ENCODE assay signal across 8 cellular contexts in the genomic region with DNA sequence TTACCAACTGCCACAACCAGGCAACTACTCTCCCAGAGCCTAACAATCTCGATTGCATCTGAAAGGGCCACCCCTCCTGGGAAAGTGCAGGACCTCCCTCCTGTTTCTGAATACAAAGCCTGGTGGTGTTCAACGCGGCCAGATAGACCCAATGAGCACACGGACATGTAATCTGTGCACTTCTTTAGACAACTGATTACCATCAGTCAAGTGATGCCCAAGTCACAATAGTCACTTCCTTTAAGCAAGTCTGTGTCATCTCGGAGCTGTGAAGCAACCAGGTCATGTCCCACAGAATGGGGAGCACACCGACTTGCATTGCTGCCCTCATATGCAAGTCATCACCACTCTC. TPM values are rescaled to one million over a fixed set of nuclear protein-coding genes. Genes with fewer than 3 reads are reported as not detected.
DNase-seq lines count a peak whose midpoint lies in the region; ATAC-seq, FAIRE-seq and TF ChIP-seq lines count a peak whose summit lies in the region.

No MANE protein-coding gene starts in this region.

- H3K4me3 ChIP-seq in AG10803 (ENCODE audit: low read length) (peak overlapping the region; percentile 78), neutrophil (ENCODE audit: low read depth in 1 of 2, low read length in 1 of 2) (peak overlapping the region; percentile 74 to 78)

- no peaks in the 10 kb centered on the region for H3K36me3 ChIP-seq in neutrophil

- H3K4me1 ChIP-seq in neutrophil (ENCODE audit: control insufficient read depth in 1 of 2, insufficient read depth in 1 of 2, low read depth in 1 of 2, low read length in 1 of 2): peaks cover 26 to 27% of the 10 kb centered on the region in 2 experiments

- H3K9me3 ChIP-seq in neutrophil: no peaks in the 10 kb centered on the region

- peak; percentile 95 for FAIRE-seq in GM12891 (lab: Jason Lieb, UNC)

- H3K27ac ChIP-seq in neutrophil: peak overlapping the region; percentile 99

- in situ Hi-C loops in GM13976 (cut with MboI; ENCODE audit: low sequenced_read_pairs, unreplicated experiment): no loop called here

- peak; percentile 27 for ATAC-seq in HG02798 (IDR thresholded peaks at IDR 0.05; ENCODE audit: poor library complexity, unreplicated experiment)

- TF ChIP-seq CTCF in AG10803 (conservative IDR thresholded peaks at IDR 0.05; ENCODE audit: low read length) (no peak), neutrophil (IDR thresholded peaks at IDR 0.05) (peak; percentile 33), GM13976 (IDR thresholded peaks at IDR 0.05; ENCODE audit: borderline replicate concordance, control extremely low read depth, extremely low read depth, insufficient read depth, missing control alignments) (no peak)

- H3K27me3 ChIP-seq in neutrophil: no peaks in the 10 kb centered on the region

- DNase-seq in AG10803 (ENCODE audit: low read depth) (peak; percentile 40), GM12891 (ENCODE audit: insufficient read length, low spot score) (no peak), NCI-H146 (lab: John Stamatoyannopoulos, UW) (peak; percentile 66), activated T-helper 1 cell treated with Interleukin-2 at 50 U/mL for 16 hours (ENCODE audit: low read depth) (peak; percentile 31), globus pallidus (ENCODE audit: low spot score) (peak; percentile 71), GM13976 (ENCODE audit: low spot score) (no peak)

- TF ChIP-seq POLR2A in GM12891 (IDR thresholded peaks at IDR 0.05; ENCODE audit: low read depth, low read length): no peak

TF ChIP-seq in GM12891, 5 proteins besides CTCF, POLR2A, EP300 and RAD21:
- no peak for TF ChIP-seq POLR2AphosphoS5 (IDR thresholded peaks at IDR 0.05; ENCODE audit: low read depth, low read length)
- TF ChIP-seq PAX5 (IDR thresholded peaks at IDR 0.05; ENCODE audit: insufficient read depth, low read length, severe bottlenecking): no peak
- 0 out of 2 replicates have a peak, but pooled peaks have one; percentile 22 for TF ChIP-seq SPI1 (IDR thresholded peaks at IDR 0.05; ENCODE audit: low read depth, low read length)
- no peak for TF ChIP-seq TAF1 (IDR thresholded peaks at IDR 0.05; ENCODE audit: low read depth, low read length)
- no peak for TF ChIP-seq POU2F2 (IDR thresholded peaks at IDR 0.05; ENCODE audit: low read depth, low read length)
TF ChIP-seq in GM12891: peak in this region for 1.

RNA-seq across cellular contexts. Expression of a gene that starts 0.7 kb away (rescaled TPM):
- 3.2 TPM for polyA plus RNA-seq in GM12891 (2012; ENCODE audit: low read depth, missing spikeins)

RNA-seq across cellular contexts. Expression of a gene that starts 42.9 kb away (rescaled TPM):
- polyA plus RNA-seq in GM12891 (2012; ENCODE audit: low read depth, missing spikeins): 0.36 TPM

RNA-seq across cellular contexts. Expression of a gene that starts 48.5 kb away (rescaled TPM):
- polyA plus RNA-seq in GM12891 (2012; ENCODE audit: low read depth, missing spikeins): not detected

Comparison
In these comparisons a context has a peak if more than half of its experiments do, and no peak if none do; other contexts are left out.
1. DNase-seq: peak in AG10803 (single experiment), NCI-H146 (single experiment), activated T-helper 1 cell treated with Interleukin-2 at 50 U/mL for 16 hours (single experiment) and globus pallidus (single experiment); none in GM12891 (single experiment) and GM13976 (single experiment).